9 cellular contexts compared by ENCODE assay signal in genomic region chr17:78922876-78923498, GRCh38. TPM values are rescaled to one million over a fixed set of nuclear protein-coding genes. Genes with fewer than 3 reads are reported as not detected.
DNase-seq lines count a peak whose midpoint lies in the region; ATAC-seq and TF ChIP-seq lines count a peak whose summit lies in the region.
"Had no signal": no experiment of that assay in that cellular context is flagged by ENCODE, and none has a peak within 500 bp of the region (broad histone marks: within the 10 kb centered on the region; RNA-seq: fewer than 3 reads in every experiment).

No MANE protein-coding gene starts in this region.

- peaks cover 7% of the 10 kb centered on the region for H3K27me3 Mint-ChIP-seq in CD8-positive, alpha-beta T cell (ENCODE audit: low read depth)
- peaks cover 8% of the 10 kb centered on the region for H3K27me3 Mint-ChIP-seq in progenitor cell of endocrine pancreas

- CTCF ChIA-PET in CD8-positive, alpha-beta T cell (lab: Charles Lee) = interaction anchor here (1.0 kb wide), 1 partner anchor 9 kb away, joined by 3 read pairs; no protein-coding TSS in a partner anchor

- H3K9ac ChIP-seq in fibroblast of lung (ENCODE audit: insufficient read depth, low read length) = no peak overlapping the region
- no peak overlapping the region for H3K9ac ChIP-seq in Karpas-422 (ENCODE audit: low read length)

- H3K4me3 Mint-ChIP-seq in CD8-positive, alpha-beta T cell = peak overlapping the region; percentile 80
- peak overlapping the region; percentile 80 for H3K4me3 Mint-ChIP-seq in progenitor cell of endocrine pancreas (ENCODE audit: low read depth)

- H3K36me3 ChIP-seq in CD8-positive, alpha-beta T cell (ENCODE audit: insufficient read depth, low read length) = no peaks in the 10 kb centered on the region
- H3K36me3 ChIP-seq in Peyer's patch (no peaks in the 10 kb centered on the region), fibroblast of lung (ENCODE audit: control insufficient read depth, insufficient read depth, low read length) (peaks cover 5% of the 10 kb centered on the region), Karpas-422 (ENCODE audit: insufficient read depth, low read length) (no peaks in the 10 kb centered on the region)

- POLR2A ChIA-PET in CD8-positive, alpha-beta T cell (lab: Charles Lee) = interaction anchor here (1.1 kb wide), 1 partner anchor 57 kb away, joined by 4 read pairs; no protein-coding TSS in a partner anchor

- ATAC-seq in CD8-positive, alpha-beta T cell = no peak
- ATAC-seq in HG03045 (IDR thresholded peaks at IDR 0.05; ENCODE audit: unreplicated experiment) = no peak

- H3K4me2 ChIP-seq in fibroblast of lung (ENCODE audit: extremely low read depth, insufficient read depth, low read length) (peak overlapping the region; percentile 79), Karpas-422 (ENCODE audit: low read depth, low read length, poor library complexity, severe bottlenecking) (no peak overlapping the region)

- no peak for TF ChIP-seq CTCF in CD8-positive, alpha-beta T cell (IDR thresholded peaks at IDR 0.05)
- TF ChIP-seq CTCF in Peyer's patch (IDR thresholded peaks at IDR 0.05) (no peak), fibroblast of lung (conservative IDR thresholded peaks at IDR 0.05 in 1 of 2, IDR thresholded peaks at IDR 0.05 in 1 of 2; ENCODE audit: low read depth in 1 of 2, low read length in 2 of 2) (no peak), progenitor cell of endocrine pancreas (IDR thresholded peaks at IDR 0.05; ENCODE audit: unreplicated experiment) (no peak)

- H3K36me3 Mint-ChIP-seq in CD8-positive, alpha-beta T cell = no peaks in the 10 kb centered on the region
- no peaks in the 10 kb centered on the region for H3K36me3 Mint-ChIP-seq in progenitor cell of endocrine pancreas (ENCODE audit: insufficient read depth)

- TF ChIP-seq POLR2A in Peyer's patch (IDR thresholded peaks at IDR 0.05) = no peak

- H3K9me2 ChIP-seq in Karpas-422 (replicated peaks; ENCODE audit: insufficient read depth, low read length) = no peaks in the 10 kb centered on the region

- in situ Hi-C loops in G401 (cut with HindIII; ENCODE audit: low sequenced_read_pairs) = no loop called here

- no peaks in the 10 kb centered on the region for H3K9me3 ChIP-seq in CD8-positive, alpha-beta T cell (ENCODE audit: low read length)
- H3K9me3 ChIP-seq in Peyer's patch (no peaks in the 10 kb centered on the region), fibroblast of lung (ENCODE audit: control insufficient read depth, insufficient read depth, low read depth, low read length) (no peaks in the 10 kb centered on the region), Karpas-422 (ENCODE audit: low read length) (no peaks in the 10 kb centered on the region)

- H3K4me1 Mint-ChIP-seq in CD8-positive, alpha-beta T cell (ENCODE audit: low read depth) = peaks cover 20% of the 10 kb centered on the region
- peaks cover 29% of the 10 kb centered on the region for H3K4me1 Mint-ChIP-seq in progenitor cell of endocrine pancreas (ENCODE audit: low read depth)

- H2AFZ ChIP-seq in fibroblast of lung (ENCODE audit: low read length) (no peak overlapping the region), Karpas-422 (ENCODE audit: low read length) (no peak overlapping the region)

- no peak overlapping the region for H3K4me3 ChIP-seq in CD8-positive, alpha-beta T cell (ENCODE audit: low read depth, low read length)
- H3K4me3 ChIP-seq in Peyer's patch (peak overlapping the region in 3 of 4 donors; percentile 63 to 74 (median 73)), fibroblast of lung (replicated peaks in 1 of 4; ENCODE audit: control extremely low read depth in 1 of 4, insufficient read depth in 1 of 4, low read depth in 3 of 4, low read length in 4 of 4) (peak overlapping the region; percentile 72 to 97 (median 90)), Karpas-422 (ENCODE audit: low read length) (no peak overlapping the region)

- H3K27ac ChIP-seq in CD8-positive, alpha-beta T cell (ENCODE audit: low read depth, low read length) = no peak overlapping the region
- H3K27ac ChIP-seq in Peyer's patch = peak overlapping the region; percentile 79 to 97 (median 88)
- H3K27ac ChIP-seq in fibroblast of lung (ENCODE audit: insufficient read depth, low read length) = peak overlapping the region; percentile 1
- H3K27ac ChIP-seq in Karpas-422 (ENCODE audit: low read length) = no peak overlapping the region
- H3K27ac ChIP-seq: epithelial cell of prostate had no signal

- no peak for DNase-seq in CD8-positive, alpha-beta T cell
- DNase-seq in Peyer's patch = no peak
- DNase-seq in fibroblast of lung (ENCODE audit: low read depth in 2 of 2) = no peak
- no peak for DNase-seq in progenitor cell of endocrine pancreas (ENCODE audit: low spot score, unreplicated experiment)
- no peak for DNase-seq in NCI-H774 (lab: John Stamatoyannopoulos, UW)
- no peak for DNase-seq in G401 (ENCODE audit: low spot score)
- DNase-seq in Karpas-422 = no peak

- H3K79me2 ChIP-seq in fibroblast of lung (ENCODE audit: control insufficient read depth, insufficient read depth, low read length) (peaks cover 67% of the 10 kb centered on the region), Karpas-422 (ENCODE audit: low read length) (no peaks in the 10 kb centered on the region)

- peak overlapping the region; percentile 18 for H3K27ac Mint-ChIP-seq in CD8-positive, alpha-beta T cell
- H3K27ac Mint-ChIP-seq in progenitor cell of endocrine pancreas = peak overlapping the region; percentile 93

- intact Hi-C loops in CD8-positive, alpha-beta T cell (cut with DNase I, micrococcal nuclease) = no loop called here

- H3K27me3 ChIP-seq in CD8-positive, alpha-beta T cell (ENCODE audit: insufficient read depth, low read length) = no peaks in the 10 kb centered on the region
- H3K27me3 ChIP-seq in Peyer's patch (no peaks in the 10 kb centered on the region), fibroblast of lung (ENCODE audit: control insufficient read depth, insufficient read depth, low read length) (no peaks in the 10 kb centered on the region), Karpas-422 (ENCODE audit: low read length) (no peaks in the 10 kb centered on the region)

- H3K4me1 ChIP-seq in CD8-positive, alpha-beta T cell (ENCODE audit: insufficient read depth, low read length) = peaks cover 13% of the 10 kb centered on the region
- H3K4me1 ChIP-seq in Peyer's patch (peaks cover 0 to 59% (median 14%) of the 10 kb centered on the region in 4 donors), fibroblast of lung (ENCODE audit: control insufficient read depth, extremely low read depth, insufficient read depth, low read length) (peaks cover 28% of the 10 kb centered on the region), Karpas-422 (ENCODE audit: low read length) (no peaks in the 10 kb centered on the region)

- H4K20me1 ChIP-seq in fibroblast of lung (ENCODE audit: control insufficient read depth, extremely low read depth, insufficient read depth, low read length) = peaks cover 3% of the 10 kb centered on the region
- H4K20me1 ChIP-seq in Karpas-422 (ENCODE audit: insufficient read depth, low read depth, low read length) = no peaks in the 10 kb centered on the region

- H3K9me3 Mint-ChIP-seq in CD8-positive, alpha-beta T cell = no peaks in the 10 kb centered on the region
- H3K9me3 Mint-ChIP-seq in progenitor cell of endocrine pancreas (ENCODE audit: low read depth) = no peaks in the 10 kb centered on the region

RNA-seq across cellular contexts. Expression of gene TIMP2, which starts 2.2 kb away (rescaled TPM):
- 1 to 10 TPM; 8.9 to 9.4 TPM for total RNA-seq in CD8-positive, alpha-beta T cell
- total RNA-seq in Peyer's patch (10 to 100 TPM; 27.2 to 73.2 (median 45.0) TPM), fibroblast of lung (88.9 and 155 TPM in 2 replicates), progenitor cell of endocrine pancreas (50.9 and 51.4 TPM in 2 replicates)
- polyA plus RNA-seq in fibroblast of lung = 607 and 745 TPM in 2 replicates
- polyA plus RNA-seq in fibroblast of lung (2012) = 667 and 999 TPM in 2 replicates
- polyA minus RNA-seq in fibroblast of lung (ENCODE audit: low replicate concordance) = 484 and 816 TPM in 2 replicates
- 32.4 and 37.5 TPM in 2 replicates for total RNA-seq in G401 (2014; rRNA removed; shearing (Covaris generic))
- 0.07 TPM in 1 of 2 replicates, not detected in the other for total RNA-seq in Karpas-422 (2014; rRNA removed; shearing (Covaris generic); ENCODE audit: low replicate concordance)

RNA-seq across cellular contexts. Expression of gene CEP295NL, which starts 20.0 kb away (rescaled TPM):
- total RNA-seq in CD8-positive, alpha-beta T cell = 1 to 10 TPM; 5.3 to 6.3 TPM
- total RNA-seq in Peyer's patch = 10 to 100 TPM in 2 of 4 donors, 1 to 10 TPM in 2; 1.1 to 45.4 (median 9.1) TPM
- 2.3 and 2.8 TPM in 2 replicates for total RNA-seq in fibroblast of lung
- 0.10 and 0.15 TPM in 2 replicates for polyA plus RNA-seq in fibroblast of lung
- 0.15 and 0.35 TPM in 2 replicates for polyA plus RNA-seq in fibroblast of lung (2012)
- polyA minus RNA-seq in fibroblast of lung (ENCODE audit: low replicate concordance) = 0.56 TPM in 1 of 2 replicates, not detected in the other
- total RNA-seq in progenitor cell of endocrine pancreas = 2.3 and 2.6 TPM in 2 replicates
- 0.37 TPM in 1 of 2 replicates, not detected in the other for total RNA-seq in G401 (2014; rRNA removed; shearing (Covaris generic))
- not detected in 2 replicates for total RNA-seq in Karpas-422 (2014; rRNA removed; shearing (Covaris generic); ENCODE audit: low replicate concordance)

RNA-seq across cellular contexts. Expression of gene LGALS3BP, which starts 56.7 kb away (rescaled TPM):
- total RNA-seq in CD8-positive, alpha-beta T cell = 10 to 100 TPM; 30.9 to 32.0 TPM
- total RNA-seq in Peyer's patch (1,000 to 10,000 TPM in 3 of 4 donors, 100 to 1,000 TPM in 1; 202 to 2,181 (median 1,427) TPM), fibroblast of lung (320 and 387 TPM in 2 replicates), progenitor cell of endocrine pancreas (69.5 and 72.5 TPM in 2 replicates)
- polyA plus RNA-seq in fibroblast of lung = 93.2 and 128 TPM in 2 replicates
- 160 and 278 TPM in 2 replicates for polyA plus RNA-seq in fibroblast of lung (2012)
- 166 and 363 TPM in 2 replicates for polyA minus RNA-seq in fibroblast of lung (ENCODE audit: low replicate concordance)
- 24.1 and 44.7 TPM in 2 replicates for total RNA-seq in G401 (2014; rRNA removed; shearing (Covaris generic))
- 23.7 and 39.5 TPM in 2 replicates for total RNA-seq in Karpas-422 (2014; rRNA removed; shearing (Covaris generic); ENCODE audit: low replicate concordance)

Comparison
In these comparisons a context has a peak if more than half of its experiments do, and no peak if none do; other contexts are left out.
1. H3K27ac ChIP-seq: peak in Peyer's patch (4 of 4) and fibroblast of lung (single experiment); none in CD8-positive, alpha-beta T cell (single experiment) and Karpas-422 (single experiment).
2. H3K4me3 ChIP-seq: peak in Peyer's patch (3 of 4) and fibroblast of lung (4 of 4); none in CD8-positive, alpha-beta T cell (single experiment) and Karpas-422 (single experiment).